15 cellular contexts compared by ENCODE assay signal in the genomic region with DNA sequence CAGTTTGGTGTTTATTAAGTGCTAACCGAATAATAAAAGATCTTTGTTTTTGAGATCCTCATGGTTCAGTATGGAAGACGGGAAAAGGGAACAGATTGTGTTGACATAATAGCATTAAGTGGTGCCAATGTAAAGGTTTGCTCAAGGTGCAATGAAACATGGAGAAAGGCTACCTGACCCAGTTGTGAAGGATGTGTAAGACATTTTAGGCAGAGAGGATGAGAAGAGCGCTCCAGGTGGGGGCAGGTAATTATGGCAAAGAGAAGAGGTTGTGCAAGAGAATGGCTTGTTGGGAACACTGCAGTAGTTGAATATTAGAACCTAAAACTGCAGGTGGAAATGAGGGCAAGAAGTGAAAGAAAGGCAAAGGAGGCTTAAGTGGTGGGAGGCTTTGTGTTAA.
"Had no signal": no experiment of that assay in that cellular context is flagged by ENCODE, and none has a peak within 500 bp of the region (broad histone marks: within the 10 kb centered on the region; RNA-seq: fewer than 3 reads in every experiment).

No MANE protein-coding gene starts in this region.

- FAIRE-seq: islet of Langerhans had no signal

- DNase-seq: activated CD4-positive, alpha-beta T cell treated with anti-CD3 and anti-CD28 coated beads for 4 hours; activated CD8-positive, alpha-beta T cell treated with anti-CD3 and anti-CD28 coated beads, Interleukin-2, amount 10 ng/mL, durations not matched to agents 7 days and 5 days; activated naive CD4-positive, alpha-beta T cell; colonic mucosa; gastrocnemius medialis; heart right ventricle; left lung; stimulated activated CD4-positive, alpha-beta T cell treated with anti-CD3 and anti-CD28 coated beads, Interleukin-15, amount 100 ng/mL, for 24 hours; stimulated activated CD4-positive, alpha-beta T cell treated with anti-CD3 and anti-CD28 coated beads, Interleukin-4, amount 100 ng/mL, for 4 hours; stimulated activated naive CD8-positive, alpha-beta T cell treated with anti-CD3 and anti-CD28 coated beads, Interleukin-15, amount 100 ng/mL, for 72 hours; WERI-Rb-1 had no signal

- H3K27me3 ChIP-seq: ascending aorta, colonic mucosa, gastrocnemius medialis, heart right ventricle, left lung had no signal

- H3K36me3 ChIP-seq: ascending aorta, colonic mucosa, gastrocnemius medialis, heart right ventricle, left lung, thoracic aorta, WERI-Rb-1 had no signal

- H3K27ac Mint-ChIP-seq: activated CD8-positive, alpha-beta T cell treated with anti-CD3 and anti-CD28 coated beads, Interleukin-2, amount 10 ng/mL, durations not matched to agents 7 days and 5 days; activated T-helper 1 cell treated with anti-CD3 and anti-CD28 coated beads, Interleukin-12 subunit alpha, Interleukin-12 subunit beta, Interleukin-2, Interleukin-4 antibody, amounts not matched to agents 30 ng/mL and 10 ng/mL and 1 ng/mL, durations not matched to agents 14 hours and 24 hours and 36 hours; stimulated activated naive CD8-positive, alpha-beta T cell treated with anti-CD3 and anti-CD28 coated beads, Interleukin-15, amount 100 ng/mL, for 72 hours had no signal

- H3K4me1 ChIP-seq: colonic mucosa, heart right ventricle, left lung had no signal

- H3K9me3 Mint-ChIP-seq: activated T-helper 1 cell treated with anti-CD3 and anti-CD28 coated beads, Interleukin-12 subunit alpha, Interleukin-12 subunit beta, Interleukin-2, Interleukin-4 antibody, amounts not matched to agents 30 ng/mL and 10 ng/mL and 1 ng/mL, durations not matched to agents 14 hours and 24 hours and 36 hours; stimulated activated naive CD8-positive, alpha-beta T cell treated with anti-CD3 and anti-CD28 coated beads, Interleukin-15, amount 100 ng/mL, for 72 hours had no signal

- ATAC-seq: activated CD8-positive, alpha-beta T cell treated with anti-CD3 and anti-CD28 coated beads, Interleukin-2, amount 10 ng/mL, durations not matched to agents 7 days and 5 days; gastrocnemius medialis; heart right ventricle; left lung; stimulated activated naive CD8-positive, alpha-beta T cell treated with anti-CD3 and anti-CD28 coated beads, Interleukin-15, amount 100 ng/mL, for 72 hours had no signal

- H3K9me3 ChIP-seq: ascending aorta, colonic mucosa, gastrocnemius medialis, heart right ventricle, left lung, thoracic aorta had no signal

- H3K4me1 Mint-ChIP-seq: stimulated activated naive CD8-positive, alpha-beta T cell treated with anti-CD3 and anti-CD28 coated beads, Interleukin-15, amount 100 ng/mL, for 72 hours had no signal

- H3K4me3 ChIP-seq: ascending aorta, colonic mucosa, gastrocnemius medialis, heart right ventricle, left lung, thoracic aorta had no signal

- H3K4me3 Mint-ChIP-seq: activated CD8-positive, alpha-beta T cell treated with anti-CD3 and anti-CD28 coated beads, Interleukin-2, amount 10 ng/mL, durations not matched to agents 7 days and 5 days; activated T-helper 1 cell treated with anti-CD3 and anti-CD28 coated beads, Interleukin-12 subunit alpha, Interleukin-12 subunit beta, Interleukin-2, Interleukin-4 antibody, amounts not matched to agents 30 ng/mL and 10 ng/mL and 1 ng/mL, durations not matched to agents 14 hours and 24 hours and 36 hours; stimulated activated naive CD8-positive, alpha-beta T cell treated with anti-CD3 and anti-CD28 coated beads, Interleukin-15, amount 100 ng/mL, for 72 hours had no signal

- H3K27ac ChIP-seq: ascending aorta, colonic mucosa, gastrocnemius medialis, heart right ventricle, left lung, thoracic aorta, WERI-Rb-1 had no signal
